16 cellular contexts compared by ENCODE assay signal in the genomic region with DNA sequence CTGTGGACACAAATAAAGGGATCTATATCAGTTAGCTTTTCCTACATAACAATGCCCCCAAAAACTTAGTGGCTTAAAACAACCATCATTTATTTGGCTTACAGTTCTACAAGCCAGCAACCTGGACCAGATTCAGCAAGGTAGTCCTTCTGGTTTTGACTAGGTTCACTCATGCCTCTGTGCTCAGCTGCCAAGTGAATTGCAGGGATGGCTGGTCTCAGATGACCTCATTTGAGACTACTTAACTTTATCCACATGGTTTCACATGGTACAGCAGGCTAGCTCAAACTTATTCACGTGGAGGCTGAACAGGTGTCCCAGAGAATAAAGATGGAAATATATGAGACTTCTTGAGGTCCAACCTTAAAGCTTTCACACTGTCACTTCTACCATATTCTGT.
"Had no signal": no experiment of that assay in that cellular context is flagged by ENCODE, and none has a peak within 500 bp of the region (broad histone marks: within the 10 kb centered on the region; RNA-seq: fewer than 3 reads in every experiment).

No MANE protein-coding gene starts in this region.

- H3K4me3 ChIP-seq: ascending aorta, esophagus muscularis mucosa, mucosa of descending colon, sigmoid colon, suprapubic skin, upper lobe of right lung had no signal

- H3K4me1 Mint-ChIP-seq: activated naive CD8-positive, alpha-beta T cell treated with anti-CD3 and anti-CD28 coated beads, Interleukin-2, amount 50 U/mL, for 24 hours; immature natural killer cell; natural killer cell had no signal

- H3K4me1 ChIP-seq: ascending aorta, sigmoid colon, suprapubic skin, upper lobe of right lung had no signal

- H3K36me3 ChIP-seq: ascending aorta, esophagus muscularis mucosa, sigmoid colon, suprapubic skin, upper lobe of right lung had no signal

- DNase-seq: activated CD4-positive, alpha-beta T cell treated with anti-CD3 and anti-CD28 coated beads for 1 hour; activated CD8-positive, alpha-beta memory T cell treated with anti-CD3 and anti-CD28 coated beads, Interleukin-2, amount 50 U/mL, for 48 hours; activated CD8-positive, alpha-beta T cell treated with anti-CD3 and anti-CD28 coated beads for 36 hours; activated naive CD4-positive, alpha-beta T cell treated with Interleukin-2 at 50 U/mL for 16 hours; activated naive CD8-positive, alpha-beta T cell treated with anti-CD3 and anti-CD28 coated beads, Interleukin-2, amount 50 U/mL, for 24 hours; immature natural killer cell; mucosa of descending colon; natural killer cell; sigmoid colon; stimulated activated CD4-positive, alpha-beta T cell treated with anti-CD3 and anti-CD28 coated beads, Interleukin-12 subunit alpha, Interleukin-12 subunit beta, amount 100 ng/mL, for 4 hours; stimulated activated CD4-positive, alpha-beta T cell treated with anti-CD3 and anti-CD28 coated beads, Interleukin-2, amount 100 ng/mL, for 48 hours; stimulated activated naive CD4-positive, alpha-beta T cell treated with Interleukin-2 at 50 U/mL for 16 hours; upper lobe of right lung had no signal

- H3K9me3 ChIP-seq: ascending aorta, esophagus muscularis mucosa, mucosa of descending colon, sigmoid colon, suprapubic skin, upper lobe of right lung had no signal

- H3K27ac ChIP-seq: ascending aorta, esophagus muscularis mucosa, sigmoid colon, suprapubic skin, upper lobe of right lung had no signal

- H3K36me3 Mint-ChIP-seq: immature natural killer cell, natural killer cell had no signal

- H3K27me3 ChIP-seq: ascending aorta, esophagus muscularis mucosa, sigmoid colon, suprapubic skin, upper lobe of right lung had no signal

- H3K27ac Mint-ChIP-seq: activated CD8-positive, alpha-beta T cell treated with anti-CD3 and anti-CD28 coated beads for 36 hours; activated naive CD8-positive, alpha-beta T cell treated with anti-CD3 and anti-CD28 coated beads, Interleukin-2, amount 50 U/mL, for 24 hours; immature natural killer cell; natural killer cell had no signal

- H3K4me3 Mint-ChIP-seq: activated CD8-positive, alpha-beta T cell treated with anti-CD3 and anti-CD28 coated beads for 36 hours; activated naive CD8-positive, alpha-beta T cell treated with anti-CD3 and anti-CD28 coated beads, Interleukin-2, amount 50 U/mL, for 24 hours; immature natural killer cell; natural killer cell had no signal

- H3K9me3 Mint-ChIP-seq: activated CD8-positive, alpha-beta T cell treated with anti-CD3 and anti-CD28 coated beads for 36 hours; activated naive CD8-positive, alpha-beta T cell treated with anti-CD3 and anti-CD28 coated beads, Interleukin-2, amount 50 U/mL, for 24 hours; immature natural killer cell; natural killer cell had no signal
